Comparison of ENCODE assay signal across 1 cellular context in the genomic region with DNA sequence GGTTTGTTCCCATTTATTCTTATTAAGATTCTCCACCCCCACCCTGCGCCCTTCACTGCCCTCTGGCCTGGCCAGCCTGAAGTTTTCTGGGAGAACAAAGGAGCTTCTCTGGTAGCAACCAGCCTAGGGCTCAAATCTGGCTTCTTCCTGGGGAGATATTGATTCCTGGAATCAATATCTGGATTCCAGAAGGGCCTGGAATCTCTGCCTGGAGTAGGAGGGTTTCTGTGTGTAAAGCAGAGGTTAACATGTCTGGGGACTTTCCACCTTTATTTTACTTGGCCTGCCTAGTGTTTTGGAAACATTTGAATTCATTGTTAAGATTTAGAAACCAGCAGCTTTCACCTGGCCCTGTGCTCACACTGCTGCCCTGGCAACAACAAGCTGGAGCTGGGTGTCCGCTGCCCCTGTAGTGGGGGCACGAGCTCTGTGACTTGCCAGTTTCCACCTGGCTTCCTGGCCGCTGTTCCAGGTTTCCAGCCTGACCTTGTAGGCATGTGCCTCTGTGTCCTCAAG.
TF ChIP-seq lines count a peak whose summit lies in the region.

No MANE protein-coding gene starts in this region.

TF ChIP-seq in GM23338, 12 proteins besides CTCF, POLR2A, EP300 and RAD21 (continued from another document):
- TF ChIP-seq ZNF462 (CRISPR knock-in tag; IDR thresholded peaks at IDR 0.05) (no peak), NANOG (IDR thresholded peaks at IDR 0.05; ENCODE audit: borderline replicate concordance) (no peak), ZNF114 (CRISPR knock-in tag; IDR thresholded peaks at IDR 0.05) (no peak), CREB1 (CRISPR knock-in tag; IDR thresholded peaks at IDR 0.05; ENCODE audit: low read depth) (no peak), POLR2AphosphoS5 (IDR thresholded peaks at IDR 0.05; ENCODE audit: low read depth) (no peak), EZH2 (IDR thresholded peaks at IDR 0.05; ENCODE audit: low read depth, unreplicated experiment) (no peak), ETS1 (IDR thresholded peaks at IDR 0.05) (no peak)
- TF ChIP-seq, protein P1, sequence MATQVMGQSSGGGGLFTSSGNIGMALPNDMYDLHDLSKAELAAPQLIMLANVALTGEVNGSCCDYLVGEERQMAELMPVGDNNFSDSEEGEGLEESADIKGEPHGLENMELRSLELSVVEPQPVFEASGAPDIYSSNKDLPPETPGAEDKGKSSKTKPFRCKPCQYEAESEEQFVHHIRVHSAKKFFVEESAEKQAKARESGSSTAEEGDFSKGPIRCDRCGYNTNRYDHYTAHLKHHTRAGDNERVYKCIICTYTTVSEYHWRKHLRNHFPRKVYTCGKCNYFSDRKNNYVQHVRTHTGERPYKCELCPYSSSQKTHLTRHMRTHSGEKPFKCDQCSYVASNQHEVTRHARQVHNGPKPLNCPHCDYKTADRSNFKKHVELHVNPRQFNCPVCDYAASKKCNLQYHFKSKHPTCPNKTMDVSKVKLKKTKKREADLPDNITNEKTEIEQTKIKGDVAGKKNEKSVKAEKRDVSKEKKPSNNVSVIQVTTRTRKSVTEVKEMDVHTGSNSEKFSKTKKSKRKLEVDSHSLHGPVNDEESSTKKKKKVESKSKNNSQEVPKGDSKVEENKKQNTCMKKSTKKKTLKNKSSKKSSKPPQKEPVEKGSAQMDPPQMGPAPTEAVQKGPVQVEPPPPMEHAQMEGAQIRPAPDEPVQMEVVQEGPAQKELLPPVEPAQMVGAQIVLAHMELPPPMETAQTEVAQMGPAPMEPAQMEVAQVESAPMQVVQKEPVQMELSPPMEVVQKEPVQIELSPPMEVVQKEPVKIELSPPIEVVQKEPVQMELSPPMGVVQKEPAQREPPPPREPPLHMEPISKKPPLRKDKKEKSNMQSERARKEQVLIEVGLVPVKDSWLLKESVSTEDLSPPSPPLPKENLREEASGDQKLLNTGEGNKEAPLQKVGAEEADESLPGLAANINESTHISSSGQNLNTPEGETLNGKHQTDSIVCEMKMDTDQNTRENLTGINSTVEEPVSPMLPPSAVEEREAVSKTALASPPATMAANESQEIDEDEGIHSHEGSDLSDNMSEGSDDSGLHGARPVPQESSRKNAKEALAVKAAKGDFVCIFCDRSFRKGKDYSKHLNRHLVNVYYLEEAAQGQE (IDR thresholded peaks at IDR 0.05; ENCODE audit: unreplicated experiment) = no peak
